16 cellular contexts compared by ENCODE assay signal in genomic region chr3:49024449-49024848, GRCh38. TPM values are rescaled to one million over a fixed set of nuclear protein-coding genes. Genes with fewer than 3 reads are reported as not detected.
DNase-seq lines count a peak whose midpoint lies in the region; ATAC-seq and TF ChIP-seq lines count a peak whose summit lies in the region.
"Had no signal": no experiment of that assay in that cellular context is flagged by ENCODE, and none has a peak within 500 bp of the region (broad histone marks: within the 10 kb centered on the region; RNA-seq: fewer than 3 reads in every experiment).

No MANE protein-coding gene starts in this region.

- CTCF ChIA-PET in HCT116 (lab: Charles Lee): no interaction called here

- peaks cover 93% of the 10 kb centered on the region for H3K79me2 ChIP-seq in HCT116 (ENCODE audit: insufficient read depth, low read length)

- peaks cover 55% of the 10 kb centered on the region for H4K20me1 ChIP-seq in BLaER1
- H4K20me1 ChIP-seq in HCT116 (ENCODE audit: insufficient read depth): no peaks in the 10 kb centered on the region; the same call in 1 of the 2 replicates

- peaks cover 70% of the 10 kb centered on the region for H3K36me3 Mint-ChIP-seq in activated naive CD8-positive, alpha-beta T cell treated with anti-CD3 and anti-CD28 coated beads, Interleukin-2, amount 50 U/mL, for 24 hours (ENCODE audit: low read depth)

- H3K4me3 ChIP-seq in BLaER1 (peak overlapping the region; percentile 47; the same call in 1 of the 2 replicates), HCT116 (replicated peaks in 1 of 2; ENCODE audit: low read depth in 1 of 2, low read length in 2 of 2) (no peak overlapping the region; a peak in 1 of 4 replicates)
- H3K4me3 ChIP-seq: cardiac muscle cell, lower lobe of right lung, right atrium auricular region had no signal

- TF ChIP-seq CTCF in HCT116 (IDR thresholded peaks at IDR 0.05 in 2 of 3, conservative IDR thresholded peaks at IDR 0.05 in 1 of 3; ENCODE audit: borderline replicate concordance in 1 of 3, insufficient read depth in 1 of 3, low read depth in 2 of 3, low read length in 2 of 3): no peak

- no peak overlapping the region for H2AFZ ChIP-seq in HCT116 (ENCODE audit: low read depth, low read length, poor library complexity, severe bottlenecking)

- peaks cover 63% of the 10 kb centered on the region for H3K4me1 ChIP-seq in BLaER1
- H3K4me1 ChIP-seq in HCT116 (ENCODE audit: control insufficient read depth in 1 of 2, insufficient read depth in 2 of 2, low read length in 2 of 2): peaks cover 15 to 59% of the 10 kb centered on the region in 2 experiments

- H3K4me2 ChIP-seq in BLaER1: peak overlapping the region; percentile 97
- peak overlapping the region; percentile 90; the same call in 1 of the 2 replicates for H3K4me2 ChIP-seq in HCT116 (ENCODE audit: low read length)

- H3K27ac ChIP-seq in BLaER1 (peak overlapping the region; percentile 71), HCT116 (ENCODE audit: low read depth, low read length) (peak overlapping the region; percentile 9)
- H3K27ac ChIP-seq: cardiac muscle cell, lower lobe of right lung, right atrium auricular region had no signal

- H3K9me3 Mint-ChIP-seq in activated naive CD8-positive, alpha-beta T cell treated with anti-CD3 and anti-CD28 coated beads, Interleukin-2, amount 50 U/mL, for 24 hours: no peaks in the 10 kb centered on the region
- H3K9me3 Mint-ChIP-seq: T-helper 1 cell treated with Interleukin-12 subunit alpha and Interleukin-12 subunit beta and Interleukin-4 antibody, amounts not matched to agents 30 μg/mL and 1 μg/mL, for 36 hours; type B pancreatic cell had no signal

- TF ChIP-seq RAD21 in HCT116 (IDR thresholded peaks at IDR 0.05; ENCODE audit: low read depth): no peak

- peak; percentile 9 for TF ChIP-seq POLR2A in HCT116 (IDR thresholded peaks at IDR 0.05; ENCODE audit: borderline replicate concordance, extremely low read depth, insufficient read depth, insufficient read length)

- RAD21 ChIA-PET in HCT116 (lab: Charles Lee; ENCODE audit: low non-redundant PET in 1 of 2, low total read pairs in 2 of 2, uncharacterized antibody in 2 of 2, unreplicated experiment in 2 of 2): no interaction called here

- H3K4me1 Mint-ChIP-seq in activated naive CD8-positive, alpha-beta T cell treated with anti-CD3 and anti-CD28 coated beads, Interleukin-2, amount 50 U/mL, for 24 hours: peaks cover 72% of the 10 kb centered on the region

- H3K36me3 ChIP-seq in BLaER1 (peaks cover 53% of the 10 kb centered on the region), HCT116 (ENCODE audit: control insufficient read depth in 1 of 2, insufficient read depth in 2 of 2, low read length in 2 of 2) (peaks cover 18 to 54% of the 10 kb centered on the region in 2 experiments; a peak in 3 of 4 replicates)

- H3K9me2 ChIP-seq in HCT116 (ENCODE audit: insufficient read depth): no peaks in the 10 kb centered on the region

- H3K27me3 Mint-ChIP-seq in activated naive CD8-positive, alpha-beta T cell treated with anti-CD3 and anti-CD28 coated beads, Interleukin-2, amount 50 U/mL, for 24 hours: no peaks in the 10 kb centered on the region
- H3K27me3 Mint-ChIP-seq: type B pancreatic cell had no signal

- POLR2A ChIA-PET in HCT116 (lab: Charles Lee): interaction anchor here (0.5 to 2.5 kb wide), 2 partner anchors 17 to 109 kb away, joined by 4 to 8 read pairs; partner anchors contain the start of gene WDR6

- in situ Hi-C loops in G401 (cut with HindIII; ENCODE audit: low sequenced_read_pairs): no loop called here

- peak overlapping the region; percentile 96 for H3K4me3 Mint-ChIP-seq in activated naive CD8-positive, alpha-beta T cell treated with anti-CD3 and anti-CD28 coated beads, Interleukin-2, amount 50 U/mL, for 24 hours

- intact Hi-C loops in HCT116 (cut with micrococcal nuclease): no loop called here

- peak overlapping the region; percentile 56; the same call in 1 of the 2 replicates for H3K9ac ChIP-seq in BLaER1
- no peak overlapping the region for H3K9ac ChIP-seq in HCT116 (ENCODE audit: low read length)

- no peak for DNase-seq in HCT116 (ENCODE audit: low read depth, low spot score)
- no peak for DNase-seq in activated naive CD8-positive, alpha-beta T cell treated with anti-CD3 and anti-CD28 coated beads, Interleukin-2, amount 50 U/mL, for 24 hours
- DNase-seq in effector CD8-positive, alpha-beta T cell (lab: John Stamatoyannopoulos, UW): no peak
- no peak for DNase-seq in G401 (ENCODE audit: low spot score)
- no peak for DNase-seq in activated effector memory CD4-positive, alpha-beta T cell treated with anti-CD3 and anti-CD28 coated beads, Interleukin-2, amount 50 U/mL, for 16 hours
- DNase-seq: activated CD4-positive, alpha-beta T cell treated with anti-CD3 and anti-CD28 coated beads for 4 hours; activated gamma-delta T cell treated with Interleukin-2 at 50 U/mL for 16 hours; lower lobe of right lung; NCI-H748 treated with DMSO at 0.1 percent for 48 hours; stimulated activated CD4-positive, alpha-beta T cell treated with anti-CD3 and anti-CD28 coated beads, Interleukin-2, amount 100 ng/mL, for 24 hours; stimulated activated CD8-positive, alpha-beta memory T cell treated with anti-CD3 and anti-CD28 coated beads, Interleukin-4, amount 100 ng/mL, for 48 hours had no signal

- H3K27ac Mint-ChIP-seq in activated naive CD8-positive, alpha-beta T cell treated with anti-CD3 and anti-CD28 coated beads, Interleukin-2, amount 50 U/mL, for 24 hours: peak overlapping the region; percentile 64

- no TSS peak for BruUV-seq in HCT116 (replicated peaks; lab: Mats Ljungman, UMichigan)

- H3K27me3 ChIP-seq in BLaER1 (no peaks in the 10 kb centered on the region), HCT116 (ENCODE audit: insufficient read depth, low read length) (no peaks in the 10 kb centered on the region)
- H3K27me3 ChIP-seq: cardiac muscle cell, right atrium auricular region had no signal

- H3K9me3 ChIP-seq in BLaER1: no peaks in the 10 kb centered on the region
- no peaks in the 10 kb centered on the region for H3K9me3 ChIP-seq in HCT116 (ENCODE audit: control insufficient read depth in 1 of 2, insufficient read depth in 1 of 2, low read depth in 1 of 2, low read length in 2 of 2)
- H3K9me3 ChIP-seq: lower lobe of right lung, right atrium auricular region had no signal

- ATAC-seq in HCT116: no peak
- no peak for ATAC-seq in activated naive CD8-positive, alpha-beta T cell treated with anti-CD3 and anti-CD28 coated beads, Interleukin-2, amount 50 U/mL, for 24 hours
- ATAC-seq: lower lobe of right lung had no signal

TF ChIP-seq in HCT116, 20 proteins besides CTCF, POLR2A, EP300 and RAD21:
- TF ChIP-seq SP1 (IDR thresholded peaks at IDR 0.05; ENCODE audit: low read depth) (no peak), EGR1 (IDR thresholded peaks at IDR 0.05; ENCODE audit: low read depth) (no peak), SRF (IDR thresholded peaks at IDR 0.05; ENCODE audit: low read depth) (no peak)

RNA-seq across cellular contexts. Expression of gene NDUFAF3, which starts 2.5 kb away (rescaled TPM):
- 91.0 TPM for total RNA-seq in HCT116 (2021; ENCODE audit: unreplicated experiment)
- 124 TPM in 2 replicates for polyA plus RNA-seq in HCT116 (2012)
- 90.8 and 109 TPM in 2 replicates for total RNA-seq in G401 (2014; rRNA removed; shearing (Covaris generic))

RNA-seq across cellular contexts. Expression of gene IMPDH2, which starts 4.7 kb away (rescaled TPM):
- 599 TPM for total RNA-seq in HCT116 (2021; ENCODE audit: unreplicated experiment)
- 679 and 749 TPM in 2 replicates for polyA plus RNA-seq in HCT116 (2012)
- 248 and 315 TPM in 2 replicates for total RNA-seq in G401 (2014; rRNA removed; shearing (Covaris generic))

RNA-seq across cellular contexts. Expression of gene DALRD3, which starts 6.1 kb away (rescaled TPM):
- 42.9 TPM for total RNA-seq in HCT116 (2021; ENCODE audit: unreplicated experiment)
- polyA plus RNA-seq in HCT116 (2012): 59.5 TPM in 2 replicates
- 49.6 and 62.8 TPM in 2 replicates for total RNA-seq in G401 (2014; rRNA removed; shearing (Covaris generic))

RNA-seq across cellular contexts. Expression of gene WDR6, which starts 17.3 kb away (rescaled TPM):
- total RNA-seq in HCT116 (2021; ENCODE audit: unreplicated experiment): 174 TPM
- 149 and 156 TPM in 2 replicates for polyA plus RNA-seq in HCT116 (2012)
- 154 and 164 TPM in 2 replicates for total RNA-seq in G401 (2014; rRNA removed; shearing (Covaris generic))

RNA-seq across cellular contexts. Expression of gene P4HTM, which starts 34.4 kb away (rescaled TPM):
- total RNA-seq in HCT116 (2021; ENCODE audit: unreplicated experiment): 60.5 TPM
- polyA plus RNA-seq in HCT116 (2012): 59.7 and 67.7 TPM in 2 replicates
- total RNA-seq in G401 (2014; rRNA removed; shearing (Covaris generic)): 0.03 TPM in 1 of 2 replicates, not detected in the other
